1 cellular context compared by ENCODE assay signal in genomic region chr6:113363866-113364265, GRCh38.
TF ChIP-seq lines count a peak whose summit lies in the region.

No MANE protein-coding gene starts in this region.

TF ChIP-seq in SK-N-SH, 30 proteins besides CTCF, POLR2A, EP300 and RAD21 (continued from another document):
- no peak for TF ChIP-seq REST (IDR thresholded peaks at IDR 0.05; ENCODE audit: low read depth, low read length)
- TF ChIP-seq GABPA (IDR thresholded peaks at IDR 0.05; ENCODE audit: low read depth), result no peak
- peak; percentile 39; the same call in 1 of the 2 replicates for TF ChIP-seq MAX (IDR thresholded peaks at IDR 0.05; ENCODE audit: low read depth)
- TF ChIP-seq NFIC (IDR thresholded peaks at IDR 0.05; ENCODE audit: borderline replicate concordance), result peak; percentile 71; the same call in 1 of the 2 replicates
- TF ChIP-seq CHD2 (IDR thresholded peaks at IDR 0.05; ENCODE audit: low read length, partially characterized antibody), result no peak
TF ChIP-seq in SK-N-SH: peak in this region for 9.
